In the genomic region with DNA sequence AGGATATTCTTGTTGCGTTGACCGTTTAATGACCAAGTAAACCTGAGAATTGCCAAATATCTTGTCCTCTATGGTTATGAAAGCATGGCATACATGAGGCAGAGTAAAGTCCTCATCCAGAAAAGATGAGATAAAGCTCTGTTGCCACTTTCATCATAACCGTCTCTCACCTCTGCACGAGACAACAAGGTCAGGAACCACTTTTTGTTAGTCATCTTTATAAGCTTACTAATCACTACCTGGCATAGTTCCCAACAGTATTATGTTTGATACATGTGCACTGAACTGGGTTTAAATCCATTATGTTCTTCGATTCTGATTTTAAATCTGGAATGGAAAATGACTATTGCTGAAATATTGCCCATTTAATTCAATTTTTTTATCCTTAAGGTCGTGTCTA, we compare ENCODE assay signal across 20 cellular contexts. TPM values are rescaled to one million over a fixed set of nuclear protein-coding genes. Genes with fewer than 3 reads are reported as not detected.
A peak's percentile ranks its signal among the peaks of the same experiment; 100 is the strongest.
DNase-seq lines count a peak whose midpoint lies in the region; TF ChIP-seq lines count a peak whose summit lies in the region.
"Had no signal": no experiment of that assay in that cellular context is flagged by ENCODE, and none has a peak within 500 bp of the region (broad histone marks: within the 10 kb centered on the region; RNA-seq: fewer than 3 reads in every experiment).

No MANE protein-coding gene starts in this region.

- no peaks in the 10 kb centered on the region for H3K4me1 ChIP-seq in MM.1S (ENCODE audit: low read length)

- no peaks in the 10 kb centered on the region for H4K20me1 ChIP-seq in MM.1S (ENCODE audit: insufficient read depth, low read length)

- H3K27ac Mint-ChIP-seq in endothelial cell (ENCODE audit: unreplicated experiment): no peak overlapping the region
- H3K27ac Mint-ChIP-seq: activated naive CD8-positive, alpha-beta T cell treated with anti-CD3 and anti-CD28 coated beads, Interleukin-2, amount 10 ng/mL, durations not matched to agents 7 days and 5 days; B cell; naive thymus-derived CD8-positive, alpha-beta T cell; progenitor cell of endocrine pancreas; type B pancreatic cell had no signal

- DNase-seq in EL (peak; percentile 56), LHCN-M2 (ENCODE audit: low read depth) (peak; percentile 37), endothelial cell (ENCODE audit: low spot score) (no peak), renal cortical epithelial cell (ENCODE audit: low read depth) (peak; percentile 51), MM.1S (no peak), DMS53 treated with DMSO at 0.1 percent for 48 hours (lab: John Stamatoyannopoulos, UW; ENCODE audit: unreplicated experiment) (no peak), coronary artery (ENCODE audit: low spot score) (no peak)
- DNase-seq: activated CD4-positive, alpha-beta T cell treated with anti-CD3 and anti-CD28 coated beads, Interleukin-2, amount 50 U/mL, for 4 hours; activated naive CD8-positive, alpha-beta T cell treated with anti-CD3 and anti-CD28 coated beads, Interleukin-2, amount 10 ng/mL, durations not matched to agents 7 days and 5 days; activated T-cell treated with anti-CD3 and anti-CD28 coated beads, Interleukin-2, amount 50 U/mL, for 48 hours; DMS 273 treated with DMSO at 0.1 percent for 48 hours; naive thymus-derived CD8-positive, alpha-beta T cell; NCI-H2081; NCI-H774; stimulated activated CD4-positive, alpha-beta T cell treated with anti-CD3 and anti-CD28 coated beads, Interleukin-4, amount 100 ng/mL, for 1 hour had no signal

- no peaks in the 10 kb centered on the region for H3K9me2 ChIP-seq in MM.1S (replicated peaks; ENCODE audit: insufficient read depth, low read length)

- H3K27me3 Mint-ChIP-seq in endothelial cell (ENCODE audit: unreplicated experiment): no peaks in the 10 kb centered on the region

- no peaks in the 10 kb centered on the region for H3K9me3 Mint-ChIP-seq in endothelial cell (ENCODE audit: unreplicated experiment)
- H3K9me3 Mint-ChIP-seq: central memory CD8-positive, alpha-beta T cell; type B pancreatic cell had no signal

- H3K27me3 ChIP-seq in MM.1S (replicated peaks; ENCODE audit: insufficient read depth, low read length): no peaks in the 10 kb centered on the region
- H3K27me3 ChIP-seq: SJSA1 had no signal

- no peaks in the 10 kb centered on the region for H3K36me3 ChIP-seq in MM.1S (replicated peaks; ENCODE audit: insufficient read depth, low read length)
- H3K36me3 ChIP-seq: SJSA1 had no signal

- H3K4me1 Mint-ChIP-seq in endothelial cell (ENCODE audit: unreplicated experiment): peaks cover 30% of the 10 kb centered on the region

- H3K9ac ChIP-seq in MM.1S (ENCODE audit: low read length): no peak overlapping the region

- peak overlapping the region; percentile 73 for H3K4me3 Mint-ChIP-seq in endothelial cell (ENCODE audit: unreplicated experiment)
- H3K4me3 Mint-ChIP-seq: activated naive CD8-positive, alpha-beta T cell treated with anti-CD3 and anti-CD28 coated beads, Interleukin-2, amount 10 ng/mL, durations not matched to agents 7 days and 5 days; B cell; central memory CD8-positive, alpha-beta T cell; naive thymus-derived CD8-positive, alpha-beta T cell; type B pancreatic cell had no signal

- H3F3A ChIP-seq in MM.1S (ENCODE audit: insufficient read depth, low read length): no peaks in the 10 kb centered on the region

- H3K27ac ChIP-seq in MM.1S (ENCODE audit: low read length): no peak overlapping the region
- no peak overlapping the region for H3K27ac ChIP-seq in coronary artery
- H3K27ac ChIP-seq: SJSA1 had no signal

- no peak overlapping the region for H3K4me2 ChIP-seq in MM.1S (ENCODE audit: low read depth, low read length)

- H3K36me3 Mint-ChIP-seq in endothelial cell (ENCODE audit: low read depth, unreplicated experiment): peaks cover 54% of the 10 kb centered on the region
- H3K36me3 Mint-ChIP-seq: activated naive CD8-positive, alpha-beta T cell treated with anti-CD3 and anti-CD28 coated beads, Interleukin-2, amount 10 ng/mL, durations not matched to agents 7 days and 5 days; type B pancreatic cell had no signal

- TF ChIP-seq CTCF in endothelial cell (IDR thresholded peaks at IDR 0.05; ENCODE audit: unreplicated experiment): no peak
- TF ChIP-seq CTCF in MM.1S (IDR thresholded peaks at IDR 0.05; ENCODE audit: low read length): no peak
- no peak for TF ChIP-seq CTCF in coronary artery (IDR thresholded peaks at IDR 0.05)

- H3K4me3 ChIP-seq in MM.1S (ENCODE audit: low read length) (no peak overlapping the region), coronary artery (no peak overlapping the region)
- H3K4me3 ChIP-seq: SJSA1 had no signal

- H3K9me3 ChIP-seq in MM.1S (replicated peaks; ENCODE audit: insufficient read depth, low read length): no peaks in the 10 kb centered on the region
- H3K9me3 ChIP-seq: SJSA1 had no signal

- no peaks in the 10 kb centered on the region for H3K79me2 ChIP-seq in MM.1S (ENCODE audit: low read length)

- H2AFZ ChIP-seq in MM.1S (ENCODE audit: low read length): no peak overlapping the region

RNA-seq across cellular contexts. Expression of a gene that starts 31.2 kb away (rescaled TPM):
- total RNA-seq in LHCN-M2 (2014; rRNA removed) (0.40 and 1.2 TPM in 2 replicates), endothelial cell (ENCODE audit: unreplicated experiment) (162 TPM), renal cortical epithelial cell (5.4 and 5.7 TPM in 2 replicates)
- polyA plus RNA-seq in LHCN-M2 (2012): 2.9 TPM
- total RNA-seq: activated naive CD8-positive, alpha-beta T cell treated with anti-CD3 and anti-CD28 coated beads, Interleukin-2, amount 10 ng/mL, durations not matched to agents 7 days and 5 days; B cell; naive thymus-derived CD8-positive, alpha-beta T cell had no signal
- polyA plus RNA-seq: naive thymus-derived CD8-positive, alpha-beta T cell had no signal

Comparison
In these comparisons a context has a peak if more than half of its experiments do, and no peak if none do; other contexts are left out.
1. DNase-seq: peak in EL (single experiment), LHCN-M2 (single experiment) and renal cortical epithelial cell (single experiment); none in endothelial cell (single experiment), MM.1S (single experiment), DMS53 treated with DMSO at 0.1 percent for 48 hours (single experiment) and coronary artery (single experiment).
2. RNA of a gene that starts 31.2 kb away (total RNA-seq): 162 TPM in endothelial cell (single experiment); 5.4 to 5.7 TPM in renal cortical epithelial cell and 0.40 to 1.2 TPM in LHCN-M2; every median in the first group is over 10 times any median in the second.